ENCODE assay signal across 17 cellular contexts in the genomic region with DNA sequence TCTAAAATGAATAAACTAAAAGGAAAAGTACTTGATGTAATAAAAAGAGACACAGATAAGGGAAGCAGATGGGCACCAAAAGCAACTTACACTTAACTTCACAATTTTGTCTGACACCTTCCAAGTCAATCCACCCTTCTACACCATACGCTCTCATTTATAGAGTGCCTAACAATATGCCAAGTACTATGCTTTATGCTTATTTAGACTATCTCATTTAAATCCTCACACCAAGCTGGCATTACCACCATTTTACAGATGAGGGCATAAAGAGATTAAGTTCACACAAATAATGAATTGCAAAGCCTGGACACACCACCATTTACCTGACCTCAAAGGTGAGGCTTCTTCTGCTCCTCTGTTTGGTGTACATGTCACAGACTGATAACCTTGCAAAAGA.
DNase-seq lines count a peak whose midpoint lies in the region; FAIRE-seq and TF ChIP-seq lines count a peak whose summit lies in the region.
"Had no signal": no experiment of that assay in that cellular context is flagged by ENCODE, and none has a peak within 500 bp of the region (broad histone marks: within the 10 kb centered on the region; RNA-seq: fewer than 3 reads in every experiment).

No MANE protein-coding gene starts in this region.

- H3K9me3 ChIP-seq in mesenchymal stem cell (ENCODE audit: control insufficient read depth, low read length) (no peaks in the 10 kb centered on the region), sigmoid colon (no peaks in the 10 kb centered on the region), GM23248 (ENCODE audit: low read depth) (no peaks in the 10 kb centered on the region)

- in situ Hi-C loops in GM23248 (cut with MboI) (no loop called here), KBM-7 (cut with MboI; ENCODE audit: low pct_unique_long_range_greater_than_20kb, low sequenced_read_pairs) (no loop called here)

- DNase-seq in GM12892 (ENCODE audit: insufficient read length) (no peak), HTR-8/SVneo (ENCODE audit: insufficient read length, low spot score) (no peak), mesenchymal stem cell (no peak), sigmoid colon (no peak), H4 (ENCODE audit: low spot score) (no peak), iPS-NIHi7 (ENCODE audit: extremely low spot score) (no peak), GM23248 (no peak), KBM-7 (no peak)
- DNase-seq: CD4-positive, CD25-positive, alpha-beta regulatory T cell; DMS79; NCI-H1048; NCI-H146; NCI-H2081; NCI-H510A treated with DMSO at 0.1 percent for 48 hours; SHP77 treated with DMSO at 0.1 percent for 48 hours had no signal

- H3K27me3 ChIP-seq in mesenchymal stem cell (ENCODE audit: control insufficient read depth in 1 of 2, insufficient read depth in 1 of 2, low read length in 2 of 2) (no peaks in the 10 kb centered on the region), sigmoid colon (no peaks in the 10 kb centered on the region), GM23248 (replicated peaks; ENCODE audit: insufficient read depth) (no peaks in the 10 kb centered on the region)

- H2AK5ac ChIP-seq in mesenchymal stem cell (ENCODE audit: low read length, severe bottlenecking) = peak overlapping the region; percentile 41

- H3K4me2 ChIP-seq in mesenchymal stem cell (ENCODE audit: low read length, poor library complexity, severe bottlenecking) (no peak overlapping the region), GM23248 (ENCODE audit: unreplicated experiment) (no peak overlapping the region)
- H3K4me2 ChIP-seq: KMS-11 had no signal

- H3K4me1 ChIP-seq in mesenchymal stem cell (ENCODE audit: control insufficient read depth, insufficient read depth, low read depth, low read length) = peaks cover 4% of the 10 kb centered on the region
- H3K4me1 ChIP-seq in sigmoid colon = peaks cover 0 to 63% (median 51%) of the 10 kb centered on the region in 4 donors
- peaks cover 62% of the 10 kb centered on the region for H3K4me1 ChIP-seq in GM23248 (ENCODE audit: insufficient read depth)

- H3K79me2 ChIP-seq in GM23248 (ENCODE audit: insufficient read depth) = peaks cover 85% of the 10 kb centered on the region

- H4K20me1 ChIP-seq in GM23248 (ENCODE audit: insufficient read depth) = no peaks in the 10 kb centered on the region

- H3K4me3 ChIP-seq in mesenchymal stem cell (ENCODE audit: insufficient read depth in 1 of 2, low read depth in 1 of 2, low read length in 2 of 2) (no peak overlapping the region), sigmoid colon (no peak overlapping the region), GM23248 (no peak overlapping the region)

- TF ChIP-seq EP300 in sigmoid colon (IDR thresholded peaks at IDR 0.05) = no peak

- TF ChIP-seq POLR2A in GM12892 (IDR thresholded peaks at IDR 0.05; ENCODE audit: low read depth, low read length) (no peak), sigmoid colon (IDR thresholded peaks at IDR 0.05) (no peak)

- no peak overlapping the region for H4K8ac ChIP-seq in mesenchymal stem cell (ENCODE audit: low read length)

- no peak for TF ChIP-seq CTCF in sigmoid colon (IDR thresholded peaks at IDR 0.05)

- 98% methylated on average over 1 of the region's 1 CpG for WGBS in mesenchymal stem cell
- 92 to 94% methylated on average over 1 of the region's 1 CpG for WGBS in sigmoid colon, 2 donors
- 98 to 100% methylated on average over 1 of the region's 1 CpG for WGBS in GM23248 (ENCODE audit: low coverage in 1 of 2, low lambda C conversion rate in 2 of 2, missing lambda C conversion rate in 2 of 2), 2 experiments

- H3K18ac ChIP-seq in mesenchymal stem cell (ENCODE audit: low read depth in 1 of 2, low read length in 2 of 2) = no peak overlapping the region

- H3K9ac ChIP-seq in mesenchymal stem cell (ENCODE audit: low read length) (peak overlapping the region; percentile 7), GM23248 (no peak overlapping the region)
- H3K9ac ChIP-seq: KMS-11 had no signal

- no peak overlapping the region for H2BK15ac ChIP-seq in mesenchymal stem cell (ENCODE audit: low read depth, poor library complexity, severe bottlenecking)

- H3F3A ChIP-seq in GM23248 (ENCODE audit: insufficient read depth) = peaks cover 39% of the 10 kb centered on the region

- H2AFZ ChIP-seq in mesenchymal stem cell (ENCODE audit: low read depth, low read length) (no peak overlapping the region), GM23248 (no peak overlapping the region)

- H2BK5ac ChIP-seq in mesenchymal stem cell (ENCODE audit: low read depth, low read length, poor library complexity, severe bottlenecking) = no peak overlapping the region

- intact Hi-C loops in sigmoid colon (cut with DNase I) = no loop called here

- H2BK12ac ChIP-seq in mesenchymal stem cell (ENCODE audit: low read length in 2 of 2) = no peak overlapping the region

- H3K27ac ChIP-seq in mesenchymal stem cell (ENCODE audit: low read length, poor library complexity, severe bottlenecking) (peak overlapping the region; percentile 21), sigmoid colon (peak overlapping the region in 3 of 4 donors; percentile 66 to 75 (median 70)), GM23248 (no peak overlapping the region)
- H3K27ac ChIP-seq: KMS-11 had no signal

- H3K14ac ChIP-seq in mesenchymal stem cell (ENCODE audit: low read length in 2 of 2) = no peak overlapping the region

- H3K23ac ChIP-seq in mesenchymal stem cell (ENCODE audit: low read length in 2 of 2) = no peak overlapping the region

- H4K91ac ChIP-seq in mesenchymal stem cell (ENCODE audit: low read length) = no peak overlapping the region

- FAIRE-seq in GM12892 (lab: Jason Lieb, UNC) (peak; percentile 33), HTR-8/SVneo (lab: Jason Lieb, UNC) (peak; percentile 42)
- FAIRE-seq: D721Med had no signal

- H2BK120ac ChIP-seq in mesenchymal stem cell (ENCODE audit: low read depth, low read length) = no peak overlapping the region

- peaks cover 0 to 20% of the 10 kb centered on the region in 2 experiments for H3K36me3 ChIP-seq in mesenchymal stem cell (ENCODE audit: control insufficient read depth in 1 of 2, insufficient read depth in 2 of 2, low read depth in 1 of 2, low read length in 2 of 2)
- H3K36me3 ChIP-seq in sigmoid colon = no peaks in the 10 kb centered on the region
- H3K36me3 ChIP-seq in GM23248 (ENCODE audit: low read depth) = peaks cover 15% of the 10 kb centered on the region

- H3K79me1 ChIP-seq in mesenchymal stem cell (replicated peaks; ENCODE audit: low read length, poor library complexity, severe bottlenecking) = peaks cover under 1% of the 10 kb centered on the region

- H3K4ac ChIP-seq in mesenchymal stem cell (ENCODE audit: low read depth in 1 of 2, low read length in 2 of 2) = no peak overlapping the region

- no peaks in the 10 kb centered on the region for H3K9me2 ChIP-seq in GM23248 (ENCODE audit: insufficient read depth)
